Comparison of ENCODE assay signal across 23 cellular contexts in the genomic region with DNA sequence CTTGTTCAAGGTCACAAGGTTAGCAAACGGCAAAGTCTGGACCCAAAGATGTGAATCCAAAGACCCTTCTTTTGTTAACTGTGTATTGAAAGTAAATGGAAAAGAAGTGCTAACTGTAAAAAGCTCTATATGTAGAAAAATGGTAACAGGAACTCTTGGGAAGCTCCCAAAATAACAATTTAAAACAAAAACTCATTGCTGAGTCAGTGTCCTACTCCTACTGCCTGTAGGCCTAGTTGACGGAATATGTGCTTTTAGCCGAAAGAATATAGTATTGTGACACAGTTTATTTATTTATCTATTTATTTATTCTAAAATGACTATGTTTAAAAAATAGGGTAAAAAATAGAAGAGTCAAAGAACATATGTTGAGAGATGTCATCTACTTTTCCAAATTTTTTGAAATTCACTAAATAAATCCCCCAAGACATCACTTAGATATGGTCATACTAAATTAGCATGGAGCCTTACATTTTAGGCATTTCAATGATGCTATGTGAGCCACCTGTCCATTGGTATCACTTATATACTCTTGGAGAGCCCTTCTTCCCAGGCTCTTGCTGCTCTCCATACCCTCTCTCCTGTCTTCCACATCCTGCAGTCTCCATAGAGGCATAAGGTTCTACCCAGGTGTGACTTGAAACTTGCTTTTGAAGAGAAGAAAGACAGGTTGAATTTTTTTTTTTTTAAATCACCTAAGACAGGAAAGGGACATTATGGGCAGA. TPM values are rescaled to one million over a fixed set of nuclear protein-coding genes. Genes with fewer than 3 reads are reported as not detected.
DNase-seq lines count a peak whose midpoint lies in the region; ATAC-seq and TF ChIP-seq lines count a peak whose summit lies in the region.
"Had no signal": no experiment of that assay in that cellular context is flagged by ENCODE, and none has a peak within 500 bp of the region (broad histone marks: within the 10 kb centered on the region; RNA-seq: fewer than 3 reads in every experiment).

No MANE protein-coding gene starts in this region.

- H3K4me3 ChIP-seq in GM23338, result no peak overlapping the region
- H3K4me3 ChIP-seq in adipocyte (ENCODE audit: low read length), result peak overlapping the region; percentile 70
- H3K4me3 ChIP-seq in fibroblast of the aortic adventitia (ENCODE audit: low read depth, low read length), result no peak overlapping the region
- peak overlapping the region; percentile 7 for H3K4me3 ChIP-seq in skeletal muscle satellite cell (ENCODE audit: low read length)

- H3K27me3 Mint-ChIP-seq in GM23338 (ENCODE audit: insufficient read depth, low read depth, poor library complexity), result no peaks in the 10 kb centered on the region
- no peaks in the 10 kb centered on the region for H3K27me3 Mint-ChIP-seq in activated CD4-positive, alpha-beta T cell treated with anti-CD3 and anti-CD28 coated beads for 36 hours
- H3K27me3 Mint-ChIP-seq: memory B cell had no signal

- H3K27ac Mint-ChIP-seq in GM23338, result peak overlapping the region; percentile 91
- no peak overlapping the region for H3K27ac Mint-ChIP-seq in activated CD4-positive, alpha-beta T cell treated with anti-CD3 and anti-CD28 coated beads for 36 hours
- H3K27ac Mint-ChIP-seq: activated naive CD4-positive, alpha-beta T cell treated with anti-CD3 and anti-CD28 coated beads, Interleukin-2, amount 50 U/mL, for 72 hours; activated T-helper 1 cell treated with anti-CD3 and anti-CD28 coated beads, Interleukin-12 subunit alpha, Interleukin-12 subunit beta, Interleukin-2, Interleukin-4 antibody, amounts not matched to agents 30 ng/mL and 10 ng/mL and 1 ng/mL, durations not matched to agents 14 hours and 24 hours and 36 hours; CD8-positive, alpha-beta memory T cell; memory B cell; naive thymus-derived CD8-positive, alpha-beta T cell; T-cell had no signal

- H3K36me3 Mint-ChIP-seq in GM23338 (ENCODE audit: low read depth), result no peaks in the 10 kb centered on the region
- no peaks in the 10 kb centered on the region for H3K36me3 Mint-ChIP-seq in activated CD4-positive, alpha-beta T cell treated with anti-CD3 and anti-CD28 coated beads for 36 hours (ENCODE audit: low read depth)
- H3K36me3 Mint-ChIP-seq: activated naive CD4-positive, alpha-beta T cell treated with anti-CD3 and anti-CD28 coated beads, Interleukin-2, amount 50 U/mL, for 72 hours; CD8-positive, alpha-beta memory T cell; memory B cell; T-cell had no signal

- ATAC-seq in GM23338, result no peak
- ATAC-seq in activated CD4-positive, alpha-beta T cell treated with anti-CD3 and anti-CD28 coated beads for 36 hours, result no peak
- no peak for ATAC-seq in GM18520 (IDR thresholded peaks at IDR 0.05; ENCODE audit: unreplicated experiment)
- ATAC-seq: activated naive CD4-positive, alpha-beta T cell treated with anti-CD3 and anti-CD28 coated beads, Interleukin-2, amount 50 U/mL, for 72 hours; esophagus mucosa; naive thymus-derived CD8-positive, alpha-beta T cell; Right ventricle myocardium inferior; T-cell had no signal

- H3K9me3 ChIP-seq in adipocyte (ENCODE audit: control insufficient read depth, low read length) (no peaks in the 10 kb centered on the region), skeletal muscle satellite cell (replicated peaks; ENCODE audit: low read length) (no peaks in the 10 kb centered on the region)

- H3K36me3 ChIP-seq in GM23338 (ENCODE audit: insufficient read depth) (no peaks in the 10 kb centered on the region), adipocyte (ENCODE audit: control insufficient read depth, insufficient read depth, low read length, severe bottlenecking) (peaks cover 12% of the 10 kb centered on the region), skeletal muscle satellite cell (ENCODE audit: insufficient read depth, low read length) (peaks cover 24% of the 10 kb centered on the region)

- CTCF ChIA-PET in activated CD4-positive, alpha-beta T cell treated with anti-CD3 and anti-CD28 coated beads for 36 hours (lab: Charles Lee), result no interaction called here
- CTCF ChIA-PET in RWPE1 (lab: Yijun Ruan, JAX), result interaction anchor here (0.5 kb wide), 1 partner anchor 176 kb away, joined by 3 read pairs; no protein-coding TSS in a partner anchor

- no peak for DNase-seq in GM23338 (ENCODE audit: low spot score)
- DNase-seq in adipocyte (ENCODE audit: low read depth), result peak; percentile 57
- peak; percentile 38 for DNase-seq in fibroblast of the aortic adventitia (ENCODE audit: low read depth)
- no peak for DNase-seq in activated CD4-positive, alpha-beta T cell treated with anti-CD3 and anti-CD28 coated beads for 36 hours
- no peak for DNase-seq in 8988T
- DNase-seq in RWPE1 (ENCODE audit: low spot score), result no peak
- DNase-seq: activated CD4-positive, alpha-beta T cell treated with anti-CD3 and anti-CD28 coated beads for 48 hours; AML-193; CD8-positive, alpha-beta memory T cell; effector memory CD4-positive, alpha-beta T cell; glutamatergic neuron; naive thymus-derived CD8-positive, alpha-beta T cell; NCI-H1694 treated with DMSO at 0.1 percent for 48 hours; NCI-H69; posterior cingulate gyrus; T-cell had no signal

- peaks cover 41% of the 10 kb centered on the region for H3K4me1 ChIP-seq in GM23338 (ENCODE audit: insufficient read depth)
- H3K4me1 ChIP-seq in adipocyte (ENCODE audit: control insufficient read depth, insufficient read depth, low read length), result peaks cover 95% of the 10 kb centered on the region
- peaks cover 55% of the 10 kb centered on the region for H3K4me1 ChIP-seq in skeletal muscle satellite cell (ENCODE audit: control insufficient read depth, insufficient read depth, low read length)

- H3K79me2 ChIP-seq in GM23338 (replicated peaks; ENCODE audit: insufficient read depth), result no peaks in the 10 kb centered on the region

- no peaks in the 10 kb centered on the region for H4K20me1 ChIP-seq in GM23338 (replicated peaks; ENCODE audit: insufficient read depth)

- no peaks in the 10 kb centered on the region for H3F3A ChIP-seq in GM23338 (replicated peaks; ENCODE audit: low read depth)

- TF ChIP-seq CTCF in GM23338 (conservative IDR thresholded peaks at IDR 0.05; ENCODE audit: low read depth in 2 of 2) (no peak), fibroblast of the aortic adventitia (IDR thresholded peaks at IDR 0.05; ENCODE audit: insufficient read depth, low read length) (no peak), RWPE1 (conservative IDR thresholded peaks at IDR 0.05; ENCODE audit: low read depth) (no peak)

- no peaks in the 10 kb centered on the region for H3K27me3 ChIP-seq in GM23338 (ENCODE audit: insufficient read depth)
- H3K27me3 ChIP-seq in adipocyte (replicated peaks; ENCODE audit: control insufficient read depth, insufficient read depth, low read length), result no peaks in the 10 kb centered on the region
- no peaks in the 10 kb centered on the region for H3K27me3 ChIP-seq in skeletal muscle satellite cell (ENCODE audit: control insufficient read depth, insufficient read depth, low read length)

- H3K4me2 ChIP-seq in GM23338 (no peak overlapping the region), skeletal muscle satellite cell (ENCODE audit: low read length) (peak overlapping the region; percentile 66)

- H3K27ac ChIP-seq in GM23338 (ENCODE audit: low read depth) (peak overlapping the region; percentile 1; the same call in 1 of the 2 replicates), RWPE1 (no peak overlapping the region)

- H2AFZ ChIP-seq in GM23338, result no peak overlapping the region

- intact Hi-C loops in activated CD4-positive, alpha-beta T cell treated with anti-CD3 and anti-CD28 coated beads for 36 hours (cut with DNase I, micrococcal nuclease), result no loop called here

- no peak overlapping the region for H3K9ac ChIP-seq in adipocyte (ENCODE audit: low read length)
- no peak overlapping the region for H3K9ac ChIP-seq in skeletal muscle satellite cell (ENCODE audit: low read depth, low read length)

- H3K9me2 ChIP-seq in GM23338 (ENCODE audit: insufficient read depth), result no peaks in the 10 kb centered on the region

- no peaks in the 10 kb centered on the region for H3K9me3 Mint-ChIP-seq in GM23338
- no peaks in the 10 kb centered on the region for H3K9me3 Mint-ChIP-seq in activated CD4-positive, alpha-beta T cell treated with anti-CD3 and anti-CD28 coated beads for 36 hours (ENCODE audit: low read depth)
- H3K9me3 Mint-ChIP-seq: activated naive CD4-positive, alpha-beta T cell treated with anti-CD3 and anti-CD28 coated beads, Interleukin-2, amount 50 U/mL, for 72 hours; activated T-helper 1 cell treated with anti-CD3 and anti-CD28 coated beads, Interleukin-12 subunit alpha, Interleukin-12 subunit beta, Interleukin-2, Interleukin-4 antibody, amounts not matched to agents 30 ng/mL and 10 ng/mL and 1 ng/mL, durations not matched to agents 14 hours and 24 hours and 36 hours; CD8-positive, alpha-beta memory T cell; memory B cell; naive thymus-derived CD8-positive, alpha-beta T cell; T-cell had no signal

- H3K4me3 Mint-ChIP-seq in GM23338, result no peak overlapping the region
- no peak overlapping the region for H3K4me3 Mint-ChIP-seq in activated CD4-positive, alpha-beta T cell treated with anti-CD3 and anti-CD28 coated beads for 36 hours
- H3K4me3 Mint-ChIP-seq: activated T-helper 1 cell treated with anti-CD3 and anti-CD28 coated beads, Interleukin-12 subunit alpha, Interleukin-12 subunit beta, Interleukin-2, Interleukin-4 antibody, amounts not matched to agents 30 ng/mL and 10 ng/mL and 1 ng/mL, durations not matched to agents 14 hours and 24 hours and 36 hours; CD8-positive, alpha-beta memory T cell; memory B cell; naive thymus-derived CD8-positive, alpha-beta T cell; T-cell had no signal

- POLR2A ChIA-PET in activated CD4-positive, alpha-beta T cell treated with anti-CD3 and anti-CD28 coated beads for 36 hours (lab: Charles Lee), result no interaction called here
- POLR2A ChIA-PET in RWPE1 (lab: Yijun Ruan, JAX; ENCODE audit: low non-redundant PET), result no interaction called here

- peaks cover 50% of the 10 kb centered on the region for H3K4me1 Mint-ChIP-seq in GM23338
- no peaks in the 10 kb centered on the region for H3K4me1 Mint-ChIP-seq in activated CD4-positive, alpha-beta T cell treated with anti-CD3 and anti-CD28 coated beads for 36 hours
- H3K4me1 Mint-ChIP-seq: CD8-positive, alpha-beta memory T cell; memory B cell; naive thymus-derived CD8-positive, alpha-beta T cell; T-cell had no signal

TF ChIP-seq in GM23338, 12 proteins besides CTCF, POLR2A, EP300 and RAD21:
- TF ChIP-seq CREB1 (CRISPR knock-in tag; IDR thresholded peaks at IDR 0.05; ENCODE audit: low read depth), result no peak

RNA-seq across cellular contexts. Expression of a gene that starts 13.7 kb away (rescaled TPM):
- total RNA-seq in GM23338 (2014; rRNA removed; shearing (Covaris generic)), result 19.7 and 20.2 TPM in 2 replicates
- 6.0 and 6.7 TPM in 2 replicates for polyA plus RNA-seq in GM23338 (2016; fragmentation: Nextera tagmentation; extraction: Ambion mirVana)
- total RNA-seq in fibroblast of the aortic adventitia (ENCODE audit: low replicate concordance), result 133 and 671 TPM in 2 replicates
- total RNA-seq in skeletal muscle satellite cell (2012; rRNA removed), result 170 and 179 TPM in 2 replicates
- under 1 TPM; 0.32 to 0.50 TPM for total RNA-seq in activated CD4-positive, alpha-beta T cell treated with anti-CD3 and anti-CD28 coated beads for 36 hours
- polyA plus RNA-seq: CD8-positive, alpha-beta memory T cell had no signal

Comparison
In these comparisons a context has a peak if more than half of its experiments do, and no peak if none do; other contexts are left out.
1. DNase-seq: peak in adipocyte (single experiment) and fibroblast of the aortic adventitia (single experiment); none in GM23338 (single experiment), activated CD4-positive, alpha-beta T cell treated with anti-CD3 and anti-CD28 coated beads for 36 hours (single experiment), 8988T (single experiment) and RWPE1 (single experiment).
2. H3K4me3 ChIP-seq: peak in adipocyte (single experiment) and skeletal muscle satellite cell (single experiment); none in GM23338 (single experiment) and fibroblast of the aortic adventitia (single experiment).
3. RNA of a gene that starts 13.7 kb away (total RNA-seq): 133 to 671 TPM in fibroblast of the aortic adventitia and 19.7 to 20.2 TPM in GM23338; 0.32 to 0.50 TPM in activated CD4-positive, alpha-beta T cell treated with anti-CD3 and anti-CD28 coated beads for 36 hours; every median in the first group is over 10 times any median in the second.